6 cellular contexts compared by ENCODE assay signal in genomic region chr22:37806409-37807338, GRCh38. TPM values are rescaled to one million over a fixed set of nuclear protein-coding genes. Genes with fewer than 3 reads are reported as not detected.
DNase-seq lines count a peak whose midpoint lies in the region; ATAC-seq and TF ChIP-seq lines count a peak whose summit lies in the region.

No MANE protein-coding gene starts in this region.

- H3K27ac ChIP-seq in HUES64 (ENCODE audit: low read depth, low read length) = no peak overlapping the region
- H3K27ac ChIP-seq in effector memory CD4-positive, alpha-beta T cell (ENCODE audit: insufficient read depth, low read length, poor library complexity, severe bottlenecking) = no peak overlapping the region

- no peaks in the 10 kb centered on the region for H3K9me3 ChIP-seq in HUES64 (ENCODE audit: insufficient read depth, low read depth, low read length)
- no peaks in the 10 kb centered on the region for H3K9me3 ChIP-seq in effector memory CD4-positive, alpha-beta T cell (ENCODE audit: control insufficient read depth, low read length)

- no peak overlapping the region for H3K27ac Mint-ChIP-seq in activated CD8-positive, alpha-beta T cell treated with anti-CD3 and anti-CD28 coated beads for 36 hours

- no peak for ATAC-seq in activated CD8-positive, alpha-beta T cell treated with anti-CD3 and anti-CD28 coated beads for 36 hours
- no peak for ATAC-seq in HG03139 (IDR thresholded peaks at IDR 0.05; ENCODE audit: unreplicated experiment)
- ATAC-seq in HG03135 (IDR thresholded peaks at IDR 0.05; ENCODE audit: unreplicated experiment) = no peak

- H3K4me1 ChIP-seq in HUES64 (ENCODE audit: insufficient read depth, low read length) = peaks cover 9% of the 10 kb centered on the region; the same call in 1 of the 2 replicates
- peaks cover 37% of the 10 kb centered on the region for H3K4me1 ChIP-seq in effector memory CD4-positive, alpha-beta T cell (ENCODE audit: control insufficient read depth, insufficient read depth, low read length, poor library complexity, severe bottlenecking)

- peak; percentile 64 for DNase-seq in activated CD8-positive, alpha-beta T cell treated with anti-CD3 and anti-CD28 coated beads for 36 hours
- peak; percentile 43 for DNase-seq in medulla oblongata (ENCODE audit: extremely low spot score)
- no peak for DNase-seq in effector memory CD4-positive, alpha-beta T cell

- H3K36me3 ChIP-seq in HUES64 (ENCODE audit: insufficient read depth, low read length) = no peaks in the 10 kb centered on the region
- no peaks in the 10 kb centered on the region for H3K36me3 ChIP-seq in effector memory CD4-positive, alpha-beta T cell (ENCODE audit: control insufficient read depth, insufficient read depth, low read length)

- H3K4me1 Mint-ChIP-seq in activated CD8-positive, alpha-beta T cell treated with anti-CD3 and anti-CD28 coated beads for 36 hours (ENCODE audit: low read depth) = peaks cover 36% of the 10 kb centered on the region

- POLR2A ChIA-PET in activated CD8-positive, alpha-beta T cell treated with anti-CD3 and anti-CD28 coated beads for 36 hours (lab: Charles Lee) = interaction anchor here (1.0 to 3.2 kb wide), 3 partner anchors 12 to 198 kb away, joined by 3 to 7 read pairs (median 3); partner anchors contain the start of gene GGA1

- CTCF ChIA-PET in activated CD8-positive, alpha-beta T cell treated with anti-CD3 and anti-CD28 coated beads for 36 hours (lab: Charles Lee) = interaction anchor here (2.0 to 5.8 kb wide), 3 partner anchors 12 to 163 kb away, joined by 8 to 73 read pairs (median 11); no protein-coding TSS in a partner anchor

- no peaks in the 10 kb centered on the region for H3K36me3 Mint-ChIP-seq in activated CD8-positive, alpha-beta T cell treated with anti-CD3 and anti-CD28 coated beads for 36 hours (ENCODE audit: low read depth)

- H3K9ac ChIP-seq in HUES64 (ENCODE audit: low read depth, low read length) = peak overlapping the region; percentile 44; the same call in 1 of the 2 replicates

- H3K4me3 Mint-ChIP-seq in activated CD8-positive, alpha-beta T cell treated with anti-CD3 and anti-CD28 coated beads for 36 hours = peak overlapping the region; percentile 77

- peaks cover 44% of the 10 kb centered on the region for H3K27me3 ChIP-seq in HUES64 (ENCODE audit: insufficient read depth, low read length)
- peaks cover 48% of the 10 kb centered on the region for H3K27me3 ChIP-seq in effector memory CD4-positive, alpha-beta T cell (replicated peaks; ENCODE audit: control insufficient read depth, insufficient read depth, low read length, poor library complexity, severe bottlenecking)

- H3K27me3 Mint-ChIP-seq in activated CD8-positive, alpha-beta T cell treated with anti-CD3 and anti-CD28 coated beads for 36 hours = peaks cover 52% of the 10 kb centered on the region

- WGBS in HUES64 = 11% methylated on average over 14 of the region's 19 CpGs

- TF ChIP-seq CTCF in activated CD8-positive, alpha-beta T cell treated with anti-CD3 and anti-CD28 coated beads for 36 hours (IDR thresholded peaks at IDR 0.05) = no peak

- intact Hi-C loops in activated CD8-positive, alpha-beta T cell treated with anti-CD3 and anti-CD28 coated beads for 36 hours (cut with micrococcal nuclease) = no loop called here

- H3K4me3 ChIP-seq in HUES64 (ENCODE audit: low read length) = peak overlapping the region; percentile 83
- H3K4me3 ChIP-seq in effector memory CD4-positive, alpha-beta T cell (ENCODE audit: insufficient read depth, low read depth, low read length, poor library complexity, severe bottlenecking) = no peak overlapping the region

- H3K9me3 Mint-ChIP-seq in activated CD8-positive, alpha-beta T cell treated with anti-CD3 and anti-CD28 coated beads for 36 hours = no peaks in the 10 kb centered on the region

RNA-seq across cellular contexts. Expression of gene GCAT, which starts 1.1 kb away (rescaled TPM):
- 16.9 TPM for polyA plus RNA-seq in HUES64 (2013, experiment 1 of 2)
- polyA plus RNA-seq in HUES64 (2013, experiment 2 of 2) = 20.7 TPM
- total RNA-seq in activated CD8-positive, alpha-beta T cell treated with anti-CD3 and anti-CD28 coated beads for 36 hours = 10 to 100 TPM; 19.0 to 20.4 TPM

RNA-seq across cellular contexts. Expression of gene GALR3, which starts 16.5 kb away (rescaled TPM):
- 0.20 TPM for polyA plus RNA-seq in HUES64 (2013, experiment 1 of 2)
- polyA plus RNA-seq in HUES64 (2013, experiment 2 of 2) = not detected
- total RNA-seq in activated CD8-positive, alpha-beta T cell treated with anti-CD3 and anti-CD28 coated beads for 36 hours = not detected

RNA-seq across cellular contexts. Expression of gene ANKRD54, which starts 37.5 kb away (rescaled TPM):
- 10.6 TPM for polyA plus RNA-seq in HUES64 (2013, experiment 1 of 2)
- 10.8 TPM for polyA plus RNA-seq in HUES64 (2013, experiment 2 of 2)
- 10 to 100 TPM; 17.2 to 17.5 TPM for total RNA-seq in activated CD8-positive, alpha-beta T cell treated with anti-CD3 and anti-CD28 coated beads for 36 hours

RNA-seq across cellular contexts. Expression of gene EIF3L, which starts 42.5 kb away (rescaled TPM):
- polyA plus RNA-seq in HUES64 (2013, experiment 1 of 2) = 346 TPM
- 404 TPM for polyA plus RNA-seq in HUES64 (2013, experiment 2 of 2)
- total RNA-seq in activated CD8-positive, alpha-beta T cell treated with anti-CD3 and anti-CD28 coated beads for 36 hours = 100 to 1,000 TPM; 687 to 694 TPM

Comparison
In these comparisons a context has a peak if more than half of its experiments do, and no peak if none do; other contexts are left out.
1. DNase-seq: peak in activated CD8-positive, alpha-beta T cell treated with anti-CD3 and anti-CD28 coated beads for 36 hours (single experiment) and medulla oblongata (single experiment); none in effector memory CD4-positive, alpha-beta T cell (0 of 3).